Comparison of ENCODE assay signal across 26 cellular contexts in genomic region chr3:183913580-183913920, GRCh38.
"Had no signal": no experiment of that assay in that cellular context is flagged by ENCODE, and none has a peak within 500 bp of the region (broad histone marks: within the 10 kb centered on the region; RNA-seq: fewer than 3 reads in every experiment).

No MANE protein-coding gene starts in this region.

- H3K9me3 ChIP-seq: gastroesophageal sphincter, heart left ventricle, left lung, mucosa of descending colon, ovary, testis, tibial artery had no signal

- H3K36me3 Mint-ChIP-seq: mesothelial cell of epicardium; naive thymus-derived CD4-positive, alpha-beta T cell; type B pancreatic cell had no signal

- H3K27ac ChIP-seq: foreskin keratinocyte, gastroesophageal sphincter, heart left ventricle, hepatocyte, left lung, ovary, tibial artery had no signal

- H3K4me3 ChIP-seq: gastroesophageal sphincter, heart left ventricle, hepatocyte, left lung, mucosa of descending colon, ovary, smooth muscle cell, testis, tibial artery had no signal

- DNase-seq: cortex of kidney; effector memory CD8-positive, alpha-beta T cell; foreskin keratinocyte; heart left ventricle; left lung; mesenchymal stem cell; mucosa of descending colon; naive thymus-derived CD4-positive, alpha-beta T cell; occipital lobe; ovary; stimulated activated CD4-positive, alpha-beta T cell treated with anti-CD3 and anti-CD28 coated beads, Interleukin-12 subunit alpha, Interleukin-12 subunit beta, amount 100 ng/mL, for 4 hours; stimulated activated CD4-positive, alpha-beta T cell treated with anti-CD3 and anti-CD28 coated beads, Interleukin-1b, Interleukin-23, amount 100 ng/mL, for 48 hours; stimulated activated CD4-positive, alpha-beta T cell treated with anti-CD3 and anti-CD28 coated beads, Interleukin-4, amount 100 ng/mL, for 1 hour; stimulated activated CD8-positive, alpha-beta memory T cell treated with anti-CD3 and anti-CD28 coated beads, Interleukin-4, amount 100 ng/mL, for 48 hours; stimulated activated naive CD4-positive, alpha-beta T cell; substantia nigra; tibial artery had no signal

- H2AFZ ChIP-seq: hepatocyte had no signal

- H3K27ac Mint-ChIP-seq: mesothelial cell of epicardium, nephron, type B pancreatic cell had no signal

- H3K4me1 ChIP-seq: gastroesophageal sphincter, heart left ventricle, left lung, testis, tibial artery had no signal

- H3K36me3 ChIP-seq: gastroesophageal sphincter, heart left ventricle, left lung, ovary, tibial artery had no signal

- H3K27me3 Mint-ChIP-seq: central memory CD8-positive, alpha-beta T cell; effector memory CD8-positive, alpha-beta T cell had no signal

- H3K4me2 ChIP-seq: hepatocyte, smooth muscle cell had no signal

- H3K4me3 Mint-ChIP-seq: central memory CD8-positive, alpha-beta T cell; effector memory CD8-positive, alpha-beta T cell; mesothelial cell of epicardium; naive thymus-derived CD4-positive, alpha-beta T cell; nephron; type B pancreatic cell had no signal

- H3K27me3 ChIP-seq: foreskin keratinocyte, gastroesophageal sphincter, heart left ventricle, hepatocyte, left lung, ovary, testis, tibial artery had no signal

- H3K4me1 Mint-ChIP-seq: central memory CD8-positive, alpha-beta T cell; mesothelial cell of epicardium; naive thymus-derived CD4-positive, alpha-beta T cell; nephron had no signal

- ATAC-seq: effector memory CD8-positive, alpha-beta T cell; foreskin keratinocyte; gastroesophageal sphincter; heart left ventricle; left lung; naive thymus-derived CD4-positive, alpha-beta T cell; sciatic nerve had no signal
